In the genomic region with DNA sequence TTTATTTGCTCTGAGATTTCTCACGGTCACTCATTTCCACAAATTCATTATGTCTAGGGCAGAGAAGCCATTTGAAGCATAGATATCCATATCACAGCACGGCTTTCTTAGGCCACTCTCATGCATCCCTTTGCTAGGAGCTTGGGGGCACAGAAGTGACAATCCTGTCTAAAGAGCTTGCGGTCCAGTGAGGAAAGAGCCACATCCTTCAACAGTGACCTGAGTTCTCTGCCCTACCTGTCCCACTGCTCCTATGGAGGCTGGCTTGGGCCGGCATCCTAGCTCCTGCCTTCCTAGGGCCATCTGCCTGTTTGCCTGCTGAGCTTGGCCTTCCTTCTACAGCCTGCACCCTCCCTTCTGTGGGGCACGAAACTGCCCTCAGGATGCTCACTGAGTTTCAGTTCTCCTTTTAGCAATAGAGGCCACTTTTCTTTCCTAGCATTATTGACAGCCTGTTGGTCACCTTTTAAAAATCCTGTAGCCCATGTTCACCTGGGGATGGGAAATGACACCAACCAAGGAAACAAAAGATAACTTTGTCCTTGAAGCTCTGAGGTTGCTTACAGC, we compare ENCODE assay signal across 22 cellular contexts.
"Had no signal": no experiment of that assay in that cellular context is flagged by ENCODE, and none has a peak within 500 bp of the region (broad histone marks: within the 10 kb centered on the region; RNA-seq: fewer than 3 reads in every experiment).

No MANE protein-coding gene starts in this region.

- FAIRE-seq: HepG2, RCC 7860 had no signal

- ATAC-seq: HepG2, SK-N-SH treated with all-trans-retinoic acid at 6 μM for 48 hours had no signal

- DNase-seq: IMR-90, Karpas-422, KG1, MG63, MV-4-11, NCI-H1048, NCI-H1105, NCI-H1417, NCI-H1436 treated with DMSO at 0.1 percent for 48 hours, NCI-H1694, NCI-H1930, NCI-H2081, NCI-H2107, NCI-H2227 treated with DMSO at 0.1 percent for 48 hours, NCI-H524, NCI-H526 treated with DMSO at 0.1 percent for 48 hours, NCI-H748 treated with DMSO at 0.1 percent for 48 hours, SHP77 treated with DMSO at 0.1 percent for 48 hours, SJCRH30 had no signal
